ENCODE assay signal across 8 cellular contexts in the genomic region with DNA sequence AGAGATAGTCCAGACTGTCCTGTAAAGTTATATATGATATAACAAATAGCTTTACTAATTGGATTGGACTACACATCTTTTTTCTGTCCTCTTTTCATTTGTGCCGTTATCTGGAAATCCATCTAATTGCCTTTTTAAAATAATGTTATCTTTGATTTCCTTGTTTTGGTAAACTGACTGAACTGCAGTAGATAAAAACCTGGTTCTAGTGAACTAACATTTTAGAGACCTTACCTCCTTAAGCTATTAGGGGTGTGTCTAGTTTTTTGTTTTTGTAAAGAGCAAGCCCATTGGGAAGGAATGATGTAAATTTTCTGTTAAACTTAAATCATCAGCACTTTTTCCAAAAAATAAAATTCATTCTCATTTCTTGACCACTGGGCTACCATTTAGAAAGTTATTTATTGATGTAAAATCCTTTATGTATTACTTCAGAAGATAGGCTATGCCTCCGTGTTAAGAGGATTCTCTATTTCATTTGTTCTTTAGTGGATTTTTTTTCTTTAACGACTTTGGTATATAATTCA. TPM values are rescaled to one million over a fixed set of nuclear protein-coding genes. Genes with fewer than 3 reads are reported as not detected.
DNase-seq lines count a peak whose midpoint lies in the region; ATAC-seq and TF ChIP-seq lines count a peak whose summit lies in the region.

No MANE protein-coding gene starts in this region.

- TF ChIP-seq CTCF in liver (IDR thresholded peaks at IDR 0.05; ENCODE audit: low read depth, low read length, missing input control) (no peak), tibial nerve (IDR thresholded peaks at IDR 0.05) (no peak)

- DNase-seq in activated T-cell treated with anti-CD3 and anti-CD28 coated beads, Interleukin-2, amount 50 U/mL, for 24 hours, result no peak
- no peak for DNase-seq in activated T-cell treated with anti-CD3 and anti-CD28 coated beads, Interleukin-2, amount 50 U/mL, for 1 hour
- no peak for DNase-seq in tibial nerve (ENCODE audit: low spot score in 2 of 2)
- DNase-seq in middle frontal gyrus (ENCODE audit: extremely low spot score, low spot score), result no peak
- no peak for DNase-seq in NCI-H2107 (lab: John Stamatoyannopoulos, UW)
- DNase-seq in sciatic nerve (ENCODE audit: low spot score), result no peak

- H3K4me1 ChIP-seq in liver (ENCODE audit: control insufficient read depth in 4 of 4, insufficient read depth in 4 of 4, low read length in 3 of 4), result peaks cover 8 to 50% (median 39%) of the 10 kb centered on the region in 4 donors
- peaks cover 0 to 67% (median 28%) of the 10 kb centered on the region in 4 donors for H3K4me1 ChIP-seq in tibial nerve

- intact Hi-C loops in sciatic nerve (cut with DNase I), result no loop called here

- peaks cover 2% of the 10 kb centered on the region for H3K9me3 Mint-ChIP-seq in activated T-cell treated with anti-CD3 and anti-CD28 coated beads, Interleukin-2, amount 50 U/mL, for 24 hours
- peaks cover 3% of the 10 kb centered on the region for H3K9me3 Mint-ChIP-seq in activated naive CD8-positive, alpha-beta T cell (ENCODE audit: low read depth)

- H3K27ac Mint-ChIP-seq in activated T-cell treated with anti-CD3 and anti-CD28 coated beads, Interleukin-2, amount 50 U/mL, for 24 hours, result peak overlapping the region; percentile 100
- H3K27ac Mint-ChIP-seq in activated naive CD8-positive, alpha-beta T cell, result peak overlapping the region; percentile 100

- no peak for ATAC-seq in sciatic nerve

- no peaks in the 10 kb centered on the region for H3K9me3 ChIP-seq in liver (ENCODE audit: control insufficient read depth in 4 of 4, low read length in 3 of 4)
- no peaks in the 10 kb centered on the region for H3K9me3 ChIP-seq in tibial nerve

- H3K4me3 Mint-ChIP-seq in activated T-cell treated with anti-CD3 and anti-CD28 coated beads, Interleukin-2, amount 50 U/mL, for 24 hours, result peak overlapping the region; percentile 100
- peak overlapping the region; percentile 100 for H3K4me3 Mint-ChIP-seq in activated naive CD8-positive, alpha-beta T cell

- no peak for TF ChIP-seq RAD21 in liver (IDR thresholded peaks at IDR 0.05)

- H3K36me3 ChIP-seq in liver (ENCODE audit: control insufficient read depth in 4 of 4, insufficient read depth in 3 of 4, low read depth in 1 of 4, low read length in 3 of 4) (peaks cover 4 to 7% (median 6%) of the 10 kb centered on the region in 4 donors), tibial nerve (peaks cover 0 to 8% (median under 1%) of the 10 kb centered on the region in 3 donors)

- H3K4me3 ChIP-seq in liver (ENCODE audit: low read depth in 1 of 3, low read length in 3 of 3), result peak overlapping the region; percentile 88 to 98 (median 94)
- H3K4me3 ChIP-seq in tibial nerve, result peak overlapping the region; percentile 83 to 99 (median 89)

- H3K27ac ChIP-seq in liver (ENCODE audit: low read depth in 1 of 2, low read length in 2 of 2), result peak overlapping the region in 1 of 2 donors; percentile 98
- peak overlapping the region; percentile 98 to 100 (median 99) for H3K27ac ChIP-seq in tibial nerve

- no peak for TF ChIP-seq POLR2A in tibial nerve (IDR thresholded peaks at IDR 0.05)

- H3K27me3 ChIP-seq in liver (ENCODE audit: control insufficient read depth in 4 of 4, insufficient read depth in 4 of 4, low read length in 3 of 4), result no peaks in the 10 kb centered on the region
- no peaks in the 10 kb centered on the region for H3K27me3 ChIP-seq in tibial nerve

- peaks cover 64% of the 10 kb centered on the region for H3K4me1 Mint-ChIP-seq in activated T-cell treated with anti-CD3 and anti-CD28 coated beads, Interleukin-2, amount 50 U/mL, for 24 hours (ENCODE audit: low read depth)
- peaks cover 64% of the 10 kb centered on the region for H3K4me1 Mint-ChIP-seq in activated naive CD8-positive, alpha-beta T cell (ENCODE audit: low read depth)

- no peaks in the 10 kb centered on the region for H3K27me3 Mint-ChIP-seq in activated T-cell treated with anti-CD3 and anti-CD28 coated beads, Interleukin-2, amount 50 U/mL, for 24 hours
- H3K27me3 Mint-ChIP-seq in activated naive CD8-positive, alpha-beta T cell, result no peaks in the 10 kb centered on the region

- H3K36me3 Mint-ChIP-seq in activated T-cell treated with anti-CD3 and anti-CD28 coated beads, Interleukin-2, amount 50 U/mL, for 24 hours (ENCODE audit: low read depth), result peaks cover 76% of the 10 kb centered on the region
- H3K36me3 Mint-ChIP-seq in activated naive CD8-positive, alpha-beta T cell, result peaks cover 19% of the 10 kb centered on the region

- WGBS in liver, result 4% methylated on average over 3 of the region's 3 CpGs
- WGBS in tibial nerve, 2 donors, result 5 to 11% methylated on average over 3 of the region's 3 CpGs

- H3K9ac ChIP-seq in liver (ENCODE audit: low read depth in 1 of 2, low read length in 2 of 2), result peak overlapping the region; percentile 89 to 99

- TF ChIP-seq EP300 in tibial nerve (IDR thresholded peaks at IDR 0.05), result no peak

TF ChIP-seq in liver, 16 proteins besides CTCF, POLR2A, EP300 and RAD21:
- no peak for TF ChIP-seq SP1 (IDR thresholded peaks at IDR 0.05)

RNA-seq across cellular contexts. Expression of gene PBLD, which starts 1.2 kb away (rescaled TPM):
- total RNA-seq in liver (100 to 1,000 TPM; 106 to 175 TPM), tibial nerve (10 to 100 TPM in 1 of 4 donors, 1 to 10 TPM in 3; 4.4 to 10.2 (median 4.8) TPM), sciatic nerve (4.7 TPM)
- polyA plus RNA-seq in liver, result 100 to 1,000 TPM in 1 of 2 donors, 10 to 100 TPM in 1; 63.3 to 101 TPM

RNA-seq across cellular contexts. Expression of gene HNRNPH3, which starts 2.1 kb away (rescaled TPM):
- total RNA-seq in liver (10 to 100 TPM; 24.5 to 32.7 TPM), tibial nerve (10 to 100 TPM; 31.8 to 66.4 (median 60.1) TPM), sciatic nerve (140 TPM)
- 10 to 100 TPM; 18.2 to 38.4 TPM for polyA plus RNA-seq in liver

Comparison
In these comparisons a context has a peak if more than half of its experiments do, and no peak if none do; other contexts are left out.
1. RNA of gene PBLD, which starts 1.2 kb away (total RNA-seq): 106 to 175 TPM in liver; 4.4 to 10.2 TPM in tibial nerve and 4.7 TPM in sciatic nerve (single experiment); every median in the first group is over 4 times any median in the second.